13 cellular contexts compared by ENCODE assay signal in genomic region chr4:16745009-16745408, GRCh38.
DNase-seq lines count a peak whose midpoint lies in the region; TF ChIP-seq lines count a peak whose summit lies in the region.
"Had no signal": no experiment of that assay in that cellular context is flagged by ENCODE, and none has a peak within 500 bp of the region (broad histone marks: within the 10 kb centered on the region; RNA-seq: fewer than 3 reads in every experiment).

No MANE protein-coding gene starts in this region.

- intact Hi-C loops in prostate gland (cut with DNase I): no loop called here

- TF ChIP-seq POLR2A in prostate gland (IDR thresholded peaks at IDR 0.05): no peak

- DNase-seq in AG09319 (ENCODE audit: extremely low read depth, low read depth) (peak; percentile 64), MG63 (peak; percentile 57), fibroblast of gingiva (ENCODE audit: low read depth) (peak; percentile 79), mucosa of gallbladder (ENCODE audit: low spot score) (peak; percentile 33), cerebellar nuclear complex (lab: John Stamatoyannopoulos, UW) (no peak), coronary artery (ENCODE audit: low spot score) (no peak), prostate gland (ENCODE audit: low spot score) (no peak), NCI-H2107 treated with DMSO at 0.1 percent for 48 hours (lab: John Stamatoyannopoulos, UW; ENCODE audit: unreplicated experiment) (no peak)
- DNase-seq: activated CD8-positive, alpha-beta memory T cell treated with anti-CD3 and anti-CD28 coated beads for 24 hours; DMS79; dorsolateral prefrontal cortex; stimulated activated CD4-positive, alpha-beta T cell treated with anti-CD3 and anti-CD28 coated beads, Interleukin-2, amount 100 ng/mL, for 24 hours had no signal

- H3K4me1 ChIP-seq in prostate gland (replicated peaks): no peaks in the 10 kb centered on the region

- WGBS in prostate gland: 63% methylated on average over 6 of the region's 6 CpGs

- H3K36me3 ChIP-seq in MG63: no peaks in the 10 kb centered on the region
- no peaks in the 10 kb centered on the region for H3K36me3 ChIP-seq in prostate gland

- TF ChIP-seq CTCF in AG09319 (IDR thresholded peaks at IDR 0.05; ENCODE audit: low read depth, low read length): no peak
- no peak for TF ChIP-seq CTCF in coronary artery (IDR thresholded peaks at IDR 0.05)
- no peak for TF ChIP-seq CTCF in prostate gland (IDR thresholded peaks at IDR 0.05)

- no peak overlapping the region for H3K27ac ChIP-seq in coronary artery
- H3K27ac ChIP-seq in prostate gland: no peak overlapping the region

- no peaks in the 10 kb centered on the region for H3K27me3 ChIP-seq in MG63
- no peaks in the 10 kb centered on the region for H3K27me3 ChIP-seq in prostate gland (replicated peaks; ENCODE audit: insufficient read depth)
- H3K27me3 ChIP-seq: dorsolateral prefrontal cortex had no signal

- H3K4me3 ChIP-seq in MG63 (no peak overlapping the region), coronary artery (no peak overlapping the region), prostate gland (no peak overlapping the region)
- H3K4me3 ChIP-seq: dorsolateral prefrontal cortex, lung had no signal

- H3K9me3 ChIP-seq in MG63 (no peaks in the 10 kb centered on the region), prostate gland (no peaks in the 10 kb centered on the region)

Comparison
In these comparisons a context has a peak if more than half of its experiments do, and no peak if none do; other contexts are left out.
1. DNase-seq: peak in AG09319 (single experiment), MG63 (single experiment), fibroblast of gingiva (single experiment) and mucosa of gallbladder (single experiment); none in cerebellar nuclear complex (0 of 2), coronary artery (single experiment), prostate gland (single experiment) and NCI-H2107 treated with DMSO at 0.1 percent for 48 hours (single experiment).